In genomic region chr3:173173652-173174051, GRCh38 we compare ENCODE assay signal across 31 cellular contexts. TPM values are rescaled to one million over a fixed set of nuclear protein-coding genes. Genes with fewer than 3 reads are reported as not detected.
"Had no signal": no experiment of that assay in that cellular context is flagged by ENCODE, and none has a peak within 500 bp of the region (broad histone marks: within the 10 kb centered on the region; RNA-seq: fewer than 3 reads in every experiment).

No MANE protein-coding gene starts in this region.

- H3K27ac ChIP-seq: breast epithelium, WERI-Rb-1 had no signal

- H3K36me3 ChIP-seq: breast epithelium, MG63, WERI-Rb-1 had no signal

- H3K4me2 ChIP-seq: SK-N-SH had no signal

- ATAC-seq: activated CD4-positive, CD25-positive, alpha-beta regulatory T cell treated with anti-CD3 and anti-CD28 coated beads, Interleukin-2, amount 50 U/mL, for 24 hours; activated CD8-positive, alpha-beta T cell treated with anti-CD3 and anti-CD28 coated beads, Interleukin-2, amount 10 ng/mL, durations not matched to agents 7 days and 5 days; Panc1; Right ventricle myocardium inferior had no signal

- H3K36me3 Mint-ChIP-seq: activated naive CD4-positive, alpha-beta T cell treated with anti-CD3 and anti-CD28 coated beads, Interleukin-2, amount 50 U/mL, for 24 hours had no signal

- H3K9me3 ChIP-seq: breast epithelium, MG63, SK-N-SH had no signal

- H3K4me3 Mint-ChIP-seq: activated CD8-positive, alpha-beta T cell treated with anti-CD3 and anti-CD28 coated beads, Interleukin-2, amount 10 ng/mL, durations not matched to agents 7 days and 5 days; activated naive CD4-positive, alpha-beta T cell treated with anti-CD3 and anti-CD28 coated beads, Interleukin-2, amount 50 U/mL, for 24 hours had no signal

- H3K9ac ChIP-seq: SK-N-SH had no signal

- H3K9me2 ChIP-seq: SK-N-SH had no signal

- H3K27me3 Mint-ChIP-seq: activated naive CD4-positive, alpha-beta T cell treated with anti-CD3 and anti-CD28 coated beads, Interleukin-2, amount 50 U/mL, for 24 hours had no signal

- H3K27me3 ChIP-seq: breast epithelium had no signal

- H3K4me3 ChIP-seq: breast epithelium, MG63 had no signal

- H3K27ac Mint-ChIP-seq: activated CD8-positive, alpha-beta T cell treated with anti-CD3 and anti-CD28 coated beads, Interleukin-2, amount 10 ng/mL, durations not matched to agents 7 days and 5 days; activated naive CD4-positive, alpha-beta T cell treated with anti-CD3 and anti-CD28 coated beads, Interleukin-2, amount 50 U/mL, for 24 hours had no signal

- H3K9me3 Mint-ChIP-seq: activated naive CD4-positive, alpha-beta T cell treated with anti-CD3 and anti-CD28 coated beads, Interleukin-2, amount 50 U/mL, for 24 hours had no signal

- H3K4me1 ChIP-seq: breast epithelium had no signal

- DNase-seq: activated CD4-positive, alpha-beta T cell treated with anti-CD3 and anti-CD28 coated beads for 4 hours; activated CD4-positive, alpha-beta T cell treated with anti-CD3 and anti-CD28 coated beads, Interleukin-2, amount 50 U/mL, for 4 hours; activated CD8-positive, alpha-beta memory T cell treated with anti-CD3 and anti-CD28 coated beads, Interleukin-2, amount 50 U/mL, for 48 hours; activated CD8-positive, alpha-beta T cell treated with anti-CD3 and anti-CD28 coated beads, Interleukin-2, amount 10 ng/mL, durations not matched to agents 7 days and 5 days; activated T-cell treated with anti-CD3 and anti-CD28 coated beads, Interleukin-2, amount 50 U/mL, for 1 hour; aorta; caudate nucleus; MG63; MV-4-11; NCI-H1092 treated with DMSO at 0.1 percent for 48 hours; NCI-H1417 treated with DMSO at 0.1 percent for 48 hours; NCI-H1694; NCI-H2029 treated with DMSO at 0.1 percent for 48 hours; NCI-H2171; NCI-H345; NCI-H510A; NCI-H526 treated with DMSO at 0.1 percent for 48 hours; NCI-H82; NK-92 treated with Interleukin-12 subunit alpha and Interleukin-12 subunit beta, amount 100 ng/mL, for 24 hours; OCI-M1; RPMI8226; SK-N-SH; T-helper 1 cell; WERI-Rb-1 had no signal

- H3K4me1 Mint-ChIP-seq: activated naive CD4-positive, alpha-beta T cell treated with anti-CD3 and anti-CD28 coated beads, Interleukin-2, amount 50 U/mL, for 24 hours had no signal

RNA-seq across cellular contexts. Expression of gene SPATA16, which starts 32.6 kb away (rescaled TPM):
- total RNA-seq: activated CD8-positive, alpha-beta T cell treated with anti-CD3 and anti-CD28 coated beads, Interleukin-2, amount 10 ng/mL, durations not matched to agents 7 days and 5 days; aorta; breast epithelium; chondrocyte; Right ventricle myocardium inferior; T-helper 2 cell treated with Interferon-gamma antibody and Interleukin-4, amounts not matched to agents 100 ng/mL and 5 ng/mL, for 36 hours had no signal
- polyA plus RNA-seq: aorta, SK-N-SH had no signal
